9 cellular contexts compared by ENCODE assay signal in genomic region chr1:41432481-41433280, GRCh38. TPM values are rescaled to one million over a fixed set of nuclear protein-coding genes. Genes with fewer than 3 reads are reported as not detected.
DNase-seq lines count a peak whose midpoint lies in the region; ATAC-seq and TF ChIP-seq lines count a peak whose summit lies in the region.
"Had no signal": no experiment of that assay in that cellular context is flagged by ENCODE, and none has a peak within 500 bp of the region (broad histone marks: within the 10 kb centered on the region; RNA-seq: fewer than 3 reads in every experiment).

No MANE protein-coding gene starts in this region.

- peaks cover 13 to 24% (median 17%) of the 10 kb centered on the region in 4 donors for H3K4me1 ChIP-seq in transverse colon

- POLR2A ChIA-PET in GM10248 (lab: Yijun Ruan, JAX) = no interaction called here

- ATAC-seq in Right ventricle myocardium superior (ENCODE audit: poor library complexity) (peak; percentile 94), GM18517 (IDR thresholded peaks at IDR 0.05; ENCODE audit: unreplicated experiment) (no peak)

- no peaks in the 10 kb centered on the region for H3K9me3 ChIP-seq in transverse colon

- peak; percentile 90 for TF ChIP-seq CTCF in GM10248 (IDR thresholded peaks at IDR 0.05; ENCODE audit: control extremely low read depth, extremely low read depth, low read depth, missing control alignments)
- TF ChIP-seq CTCF in LNCAP (IDR thresholded peaks at IDR 0.05) = peak; percentile 90
- peak; percentile 84 to 96 (median 88) for TF ChIP-seq CTCF in transverse colon (IDR thresholded peaks at IDR 0.05)

- WGBS in transverse colon (ENCODE audit: low coverage in 1 of 2), 2 donors = 26% methylated on average over 17 of the region's 17 CpGs; no CpG with 5 or more reads in 1 of the 2 donors

- CTCF ChIA-PET in GM10248 (lab: Yijun Ruan, JAX) = interaction anchor here (0.7 to 7.2 kb wide), 35 partner anchors 13 to 283 kb away, joined by 3 to 72 read pairs (median 5); no protein-coding TSS in a partner anchor

- peak; percentile 88 for DNase-seq in GM10248 (ENCODE audit: extremely low spot score)
- peak; percentile 79 for DNase-seq in SKM-1 treated with dmso at 0.1 percent for 144 hours (lab: John Stamatoyannopoulos, UW; ENCODE audit: unreplicated experiment)
- DNase-seq in activated naive CD4-positive, alpha-beta T cell treated with anti-CD3 and anti-CD28 coated beads, Interleukin-2, amount 50 U/mL, for 16 hours = peak; percentile 64
- peak; percentile 94 for DNase-seq in Right ventricle myocardium superior
- DNase-seq in pons (ENCODE audit: low spot score) = peak; percentile 87
- DNase-seq in transverse colon = peak; percentile 90

- no peak for TF ChIP-seq POLR2A in transverse colon (IDR thresholded peaks at IDR 0.05)

- in situ Hi-C loops in transverse colon (cut with MboI; ENCODE audit: low pct_ligation_motif_present in 1 of 4, low pct_unique_long_range_greater_than_20kb in 1 of 4, low sequenced_read_pairs in 3 of 4) = loop anchor here in 3 of 4 donors (5.0 to 10.0 kb wide), 3 partner anchors 158 to 168 kb away; no protein-coding TSS in a partner anchor

- H3K27ac ChIP-seq in transverse colon = peak overlapping the region in 2 of 4 donors; percentile 35 to 48

- no peaks in the 10 kb centered on the region for H3K36me3 ChIP-seq in transverse colon

- intact Hi-C loops in Right ventricle myocardium superior (cut with DNase I) (no loop called here), transverse colon (cut with DNase I; ENCODE audit: low total_unique reads) (no loop called here)

- H3K4me3 ChIP-seq in transverse colon = no peak overlapping the region

- H3K27me3 ChIP-seq in transverse colon = peaks cover 5% of the 10 kb centered on the region

- TF ChIP-seq EP300 in transverse colon (IDR thresholded peaks at IDR 0.05; ENCODE audit: low read depth) = no peak

RNA-seq across cellular contexts. Expression of gene EDN2, which starts 51.8 kb away (rescaled TPM):
- total RNA-seq in Right ventricle myocardium superior = 0.27 TPM
- total RNA-seq in transverse colon = 10 to 100 TPM in 2 of 4 donors, 1 to 10 TPM in 2; 3.8 to 15.7 (median 10.3) TPM
- total RNA-seq: mononuclear cell had no signal
